Comparison of ENCODE assay signal across 17 cellular contexts in genomic region chr4:39023059-39023458, GRCh38. TPM values are rescaled to one million over a fixed set of nuclear protein-coding genes. Genes with fewer than 3 reads are reported as not detected.
A peak's percentile ranks its signal among the peaks of the same experiment; 100 is the strongest.
DNase-seq lines count a peak whose midpoint lies in the region; ATAC-seq and TF ChIP-seq lines count a peak whose summit lies in the region.
"Had no signal": no experiment of that assay in that cellular context is flagged by ENCODE, and none has a peak within 500 bp of the region (broad histone marks: within the 10 kb centered on the region; RNA-seq: fewer than 3 reads in every experiment).

No MANE protein-coding gene starts in this region.

- no TSS peak for BruUV-seq in HCT116 (replicated peaks; lab: Mats Ljungman, UMichigan)

- POLR2A ChIA-PET in HCT116 (lab: Charles Lee) (no interaction called here), activated B cell treated with CpG ODN at 0.5 μM for 24 hours (lab: Charles Lee) (interaction anchor here (0.7 to 14.9 kb wide), 2 partner anchors 14 to 21 kb away, joined by 3 to 215 read pairs; no protein-coding TSS in a partner anchor)

- no peak overlapping the region for H3K4me3 ChIP-seq in HCT116 (replicated peaks in 1 of 2; ENCODE audit: low read depth in 1 of 2, low read length in 2 of 2)
- no peak overlapping the region for H3K4me3 ChIP-seq in fibroblast of villous mesenchyme (ENCODE audit: low read depth, low read length)
- H3K4me3 ChIP-seq: GM23248 had no signal

- H3K9me3 ChIP-seq in HCT116 (ENCODE audit: control insufficient read depth in 1 of 2, insufficient read depth in 1 of 2, low read depth in 1 of 2, low read length in 2 of 2), result no peaks in the 10 kb centered on the region
- H3K9me3 ChIP-seq: BE2C had no signal

- DNase-seq in HCT116 (ENCODE audit: low read depth, low spot score) (no peak), activated B cell treated with CpG ODN at 0.5 μM for 24 hours (no peak), fibroblast of villous mesenchyme (ENCODE audit: low read depth) (peak; percentile 40), NCI-H2107 treated with DMSO at 0.1 percent for 48 hours (lab: John Stamatoyannopoulos, UW; ENCODE audit: unreplicated experiment) (no peak), NCI-H1436 treated with DMSO at 0.1 percent for 48 hours (lab: John Stamatoyannopoulos, UW) (no peak), GOT3 (lab: John Stamatoyannopoulos, UW) (no peak)
- DNase-seq: BE2C; C1 segment of cervical spinal cord; CD4-positive, CD25-positive, alpha-beta regulatory T cell; CD8-positive, alpha-beta memory T cell; COR-L47; DMS 273 treated with DMSO at 0.1 percent for 48 hours; DMS53; GM23248; HCEC 1CT; HFFc6 had no signal

- no peaks in the 10 kb centered on the region for H3K9me2 ChIP-seq in HCT116 (ENCODE audit: insufficient read depth)

- TF ChIP-seq CTCF in HCT116 (IDR thresholded peaks at IDR 0.05 in 2 of 3, conservative IDR thresholded peaks at IDR 0.05 in 1 of 3; ENCODE audit: borderline replicate concordance in 1 of 3, insufficient read depth in 1 of 3, low read depth in 2 of 3, low read length in 2 of 3), result no peak
- TF ChIP-seq CTCF in activated B cell treated with CpG ODN at 0.5 μM for 24 hours (IDR thresholded peaks at IDR 0.05), result no peak
- no peak for TF ChIP-seq CTCF in fibroblast of villous mesenchyme (IDR thresholded peaks at IDR 0.05; ENCODE audit: insufficient read depth, low read depth, low read length)

- no peaks in the 10 kb centered on the region for H3K79me2 ChIP-seq in HCT116 (ENCODE audit: insufficient read depth, low read length)

- CTCF ChIA-PET in HCT116 (lab: Charles Lee), result no interaction called here
- CTCF ChIA-PET in activated B cell treated with CpG ODN at 0.5 μM for 24 hours (lab: Charles Lee), result interaction anchor here (0.6 kb wide), 1 partner anchor 23 kb away, joined by 4 read pairs; no protein-coding TSS in a partner anchor

- intact Hi-C loops in HCT116 (cut with micrococcal nuclease) (no loop called here), activated B cell treated with CpG ODN at 0.5 μM for 24 hours (cut with micrococcal nuclease) (no loop called here)

- peaks cover 69% of the 10 kb centered on the region for H3K4me1 Mint-ChIP-seq in activated B cell treated with CpG ODN at 0.5 μM for 24 hours

- H3K4me2 ChIP-seq in HCT116 (ENCODE audit: low read length), result no peak overlapping the region

- H4K20me1 ChIP-seq in HCT116 (ENCODE audit: insufficient read depth), result no peaks in the 10 kb centered on the region

- peak overlapping the region; percentile 9 for H3K27ac Mint-ChIP-seq in activated B cell treated with CpG ODN at 0.5 μM for 24 hours
- H3K27ac Mint-ChIP-seq: CD4-positive, CD25-positive, alpha-beta regulatory T cell; CD8-positive, alpha-beta memory T cell; HFFc6 had no signal

- no peak for ATAC-seq in HCT116
- no peak for ATAC-seq in activated B cell treated with CpG ODN at 0.5 μM for 24 hours (ENCODE audit: low read depth)

- peaks cover 4% of the 10 kb centered on the region for H3K9me3 Mint-ChIP-seq in activated B cell treated with CpG ODN at 0.5 μM for 24 hours
- H3K9me3 Mint-ChIP-seq: CD8-positive, alpha-beta memory T cell; HFFc6 had no signal

- H3K4me1 ChIP-seq in HCT116 (ENCODE audit: control insufficient read depth in 1 of 2, insufficient read depth in 2 of 2, low read length in 2 of 2), result peaks cover 0 to 4% of the 10 kb centered on the region in 2 experiments; a peak in 1 of 4 replicates
- H3K4me1 ChIP-seq: BE2C had no signal

- no peak overlapping the region for H3K9ac ChIP-seq in HCT116 (ENCODE audit: low read length)
- H3K9ac ChIP-seq: GM23248 had no signal

- peak overlapping the region; percentile 52 for H2AFZ ChIP-seq in HCT116 (ENCODE audit: low read depth, low read length, poor library complexity, severe bottlenecking)
- H2AFZ ChIP-seq: GM23248 had no signal

- peaks cover 42% of the 10 kb centered on the region for H3K36me3 Mint-ChIP-seq in activated B cell treated with CpG ODN at 0.5 μM for 24 hours (ENCODE audit: low read depth)

- H3K27me3 ChIP-seq in HCT116 (ENCODE audit: insufficient read depth, low read length), result no peaks in the 10 kb centered on the region
- H3K27me3 ChIP-seq: BE2C had no signal

- RAD21 ChIA-PET in HCT116 (lab: Charles Lee; ENCODE audit: low non-redundant PET in 1 of 2, low total read pairs in 2 of 2, uncharacterized antibody in 2 of 2, unreplicated experiment in 2 of 2), result no interaction called here

- no peaks in the 10 kb centered on the region for H3K36me3 ChIP-seq in HCT116 (ENCODE audit: control insufficient read depth in 1 of 2, insufficient read depth in 2 of 2, low read length in 2 of 2)
- H3K36me3 ChIP-seq: BE2C had no signal

- no peaks in the 10 kb centered on the region for H3K27me3 Mint-ChIP-seq in activated B cell treated with CpG ODN at 0.5 μM for 24 hours
- H3K27me3 Mint-ChIP-seq: CD4-positive, CD25-positive, alpha-beta regulatory T cell; CD8-positive, alpha-beta memory T cell had no signal

- TF ChIP-seq RAD21 in HCT116 (IDR thresholded peaks at IDR 0.05; ENCODE audit: low read depth), result no peak

- no peak overlapping the region for H3K4me3 Mint-ChIP-seq in activated B cell treated with CpG ODN at 0.5 μM for 24 hours
- H3K4me3 Mint-ChIP-seq: CD8-positive, alpha-beta memory T cell; HFFc6 had no signal

- no peak overlapping the region for H3K27ac ChIP-seq in HCT116 (ENCODE audit: low read depth, low read length)
- H3K27ac ChIP-seq: GM23248, HL-60 had no signal

- TF ChIP-seq POLR2A in HCT116 (IDR thresholded peaks at IDR 0.05; ENCODE audit: borderline replicate concordance, extremely low read depth, insufficient read depth, insufficient read length), result no peak

TF ChIP-seq in HCT116, 20 proteins besides CTCF, POLR2A, EP300 and RAD21:
- TF ChIP-seq, protein P1, sequence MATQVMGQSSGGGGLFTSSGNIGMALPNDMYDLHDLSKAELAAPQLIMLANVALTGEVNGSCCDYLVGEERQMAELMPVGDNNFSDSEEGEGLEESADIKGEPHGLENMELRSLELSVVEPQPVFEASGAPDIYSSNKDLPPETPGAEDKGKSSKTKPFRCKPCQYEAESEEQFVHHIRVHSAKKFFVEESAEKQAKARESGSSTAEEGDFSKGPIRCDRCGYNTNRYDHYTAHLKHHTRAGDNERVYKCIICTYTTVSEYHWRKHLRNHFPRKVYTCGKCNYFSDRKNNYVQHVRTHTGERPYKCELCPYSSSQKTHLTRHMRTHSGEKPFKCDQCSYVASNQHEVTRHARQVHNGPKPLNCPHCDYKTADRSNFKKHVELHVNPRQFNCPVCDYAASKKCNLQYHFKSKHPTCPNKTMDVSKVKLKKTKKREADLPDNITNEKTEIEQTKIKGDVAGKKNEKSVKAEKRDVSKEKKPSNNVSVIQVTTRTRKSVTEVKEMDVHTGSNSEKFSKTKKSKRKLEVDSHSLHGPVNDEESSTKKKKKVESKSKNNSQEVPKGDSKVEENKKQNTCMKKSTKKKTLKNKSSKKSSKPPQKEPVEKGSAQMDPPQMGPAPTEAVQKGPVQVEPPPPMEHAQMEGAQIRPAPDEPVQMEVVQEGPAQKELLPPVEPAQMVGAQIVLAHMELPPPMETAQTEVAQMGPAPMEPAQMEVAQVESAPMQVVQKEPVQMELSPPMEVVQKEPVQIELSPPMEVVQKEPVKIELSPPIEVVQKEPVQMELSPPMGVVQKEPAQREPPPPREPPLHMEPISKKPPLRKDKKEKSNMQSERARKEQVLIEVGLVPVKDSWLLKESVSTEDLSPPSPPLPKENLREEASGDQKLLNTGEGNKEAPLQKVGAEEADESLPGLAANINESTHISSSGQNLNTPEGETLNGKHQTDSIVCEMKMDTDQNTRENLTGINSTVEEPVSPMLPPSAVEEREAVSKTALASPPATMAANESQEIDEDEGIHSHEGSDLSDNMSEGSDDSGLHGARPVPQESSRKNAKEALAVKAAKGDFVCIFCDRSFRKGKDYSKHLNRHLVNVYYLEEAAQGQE (IDR thresholded peaks at IDR 0.05; ENCODE audit: low read depth), result no peak
- no peak for TF ChIP-seq CEBPB (IDR thresholded peaks at IDR 0.05; ENCODE audit: low read depth)
- TF ChIP-seq ELF1 (IDR thresholded peaks at IDR 0.05; ENCODE audit: borderline replicate concordance, low read depth), result no peak
- TF ChIP-seq JUND (IDR thresholded peaks at IDR 0.05), result no peak
- TF ChIP-seq, protein P2, sequence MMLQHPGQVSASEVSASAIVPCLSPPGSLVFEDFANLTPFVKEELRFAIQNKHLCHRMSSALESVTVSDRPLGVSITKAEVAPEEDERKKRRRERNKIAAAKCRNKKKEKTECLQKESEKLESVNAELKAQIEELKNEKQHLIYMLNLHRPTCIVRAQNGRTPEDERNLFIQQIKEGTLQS (IDR thresholded peaks at IDR 0.05), result no peak
- TF ChIP-seq POLR2AphosphoS5 (IDR thresholded peaks at IDR 0.05; ENCODE audit: low read depth, low read length), result no peak
- no peak for TF ChIP-seq TCF7L2 (IDR thresholded peaks at IDR 0.05; ENCODE audit: borderline replicate concordance, extremely low read depth, insufficient read depth, insufficient read length)
- TF ChIP-seq, protein P3, sequence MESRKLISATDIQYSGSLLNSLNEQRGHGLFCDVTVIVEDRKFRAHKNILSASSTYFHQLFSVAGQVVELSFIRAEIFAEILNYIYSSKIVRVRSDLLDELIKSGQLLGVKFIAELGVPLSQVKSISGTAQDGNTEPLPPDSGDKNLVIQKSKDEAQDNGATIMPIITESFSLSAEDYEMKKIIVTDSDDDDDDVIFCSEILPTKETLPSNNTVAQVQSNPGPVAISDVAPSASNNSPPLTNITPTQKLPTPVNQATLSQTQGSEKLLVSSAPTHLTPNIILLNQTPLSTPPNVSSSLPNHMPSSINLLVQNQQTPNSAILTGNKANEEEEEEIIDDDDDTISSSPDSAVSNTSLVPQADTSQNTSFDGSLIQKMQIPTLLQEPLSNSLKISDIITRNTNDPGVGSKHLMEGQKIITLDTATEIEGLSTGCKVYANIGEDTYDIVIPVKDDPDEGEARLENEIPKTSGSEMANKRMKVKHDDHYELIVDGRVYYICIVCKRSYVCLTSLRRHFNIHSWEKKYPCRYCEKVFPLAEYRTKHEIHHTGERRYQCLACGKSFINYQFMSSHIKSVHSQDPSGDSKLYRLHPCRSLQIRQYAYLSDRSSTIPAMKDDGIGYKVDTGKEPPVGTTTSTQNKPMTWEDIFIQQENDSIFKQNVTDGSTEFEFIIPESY (IDR thresholded peaks at IDR 0.05; ENCODE audit: extremely low read depth, insufficient replicate concordance, low read length), result no peak
- no peak for TF ChIP-seq ZFX (IDR thresholded peaks at IDR 0.05)
- no peak for TF ChIP-seq SIN3A (IDR thresholded peaks at IDR 0.05; ENCODE audit: low read depth)
- TF ChIP-seq CBX3 (IDR thresholded peaks at IDR 0.05; ENCODE audit: low read depth), result no peak
TF ChIP-seq in HCT116: peak in this region for 0.

RNA-seq across cellular contexts. Expression of gene TMEM156, which starts 9.2 kb away (rescaled TPM):
- total RNA-seq in HCT116 (2021; ENCODE audit: unreplicated experiment), result 0.22 TPM
- polyA plus RNA-seq in HCT116 (2012), result 0.03 TPM in 1 of 2 replicates, not detected in the other
- total RNA-seq in activated B cell treated with CpG ODN at 0.5 μM for 24 hours, result 26.0 and 29.5 TPM in 2 replicates
- total RNA-seq in fibroblast of villous mesenchyme, result under 0.01 TPM in 1 of 2 replicates, not detected in the other
- total RNA-seq: GM23248 had no signal

RNA-seq across cellular contexts. Expression of gene KLHL5, which starts 39.0 kb away (rescaled TPM):
- total RNA-seq in HCT116 (2021; ENCODE audit: unreplicated experiment) (20.8 TPM), activated B cell treated with CpG ODN at 0.5 μM for 24 hours (49.5 and 61.5 TPM in 2 replicates), fibroblast of villous mesenchyme (123 and 156 TPM in 2 replicates)
- polyA plus RNA-seq in HCT116 (2012), result 17.4 and 19.0 TPM in 2 replicates

Comparison
In these comparisons a context has a peak if more than half of its experiments do, and no peak if none do; other contexts are left out.
1. RNA of gene TMEM156, which starts 9.2 kb away (total RNA-seq): 26.0 to 29.5 TPM in activated B cell treated with CpG ODN at 0.5 μM for 24 hours; 0.22 TPM in HCT116 (single experiment) and under 0.01 TPM in fibroblast of villous mesenchyme; every median in the first group is over 10 times any median in the second.